Comparison of ENCODE assay signal across 22 cellular contexts in genomic region chr5:174186096-174186495, GRCh38.
"Had no signal": no experiment of that assay in that cellular context is flagged by ENCODE, and none has a peak within 500 bp of the region (broad histone marks: within the 10 kb centered on the region; RNA-seq: fewer than 3 reads in every experiment).

No MANE protein-coding gene starts in this region.

- H3K4me1 Mint-ChIP-seq: naive thymus-derived CD4-positive, alpha-beta T cell had no signal

- DNase-seq: colonic mucosa; dermis blood vessel endothelial cell; dorsolateral prefrontal cortex; effector CD4-positive, alpha-beta T cell; effector memory CD4-positive, alpha-beta T cell; erythroblast; esophagus squamous epithelium; foreskin fibroblast; foreskin melanocyte; gastrocnemius medialis; glutamatergic neuron; heart right ventricle; hippocampal formation; left cardiac atrium; left lung; left ventricle myocardium superior; lower lobe of right lung; mesenchymal stem cell; midbrain; naive thymus-derived CD4-positive, alpha-beta T cell had no signal

- H3K36me3 Mint-ChIP-seq: naive thymus-derived CD4-positive, alpha-beta T cell had no signal

- H3K27ac ChIP-seq: colonic mucosa, dorsolateral prefrontal cortex, epithelial cell of prostate, esophagus squamous epithelium, gastrocnemius medialis, heart right ventricle, left lung, lower lobe of right lung had no signal

- H3K4me3 ChIP-seq: colonic mucosa, dorsolateral prefrontal cortex, esophagus squamous epithelium, gastrocnemius medialis, heart right ventricle, left lung, lower lobe of right lung had no signal

- H3K4me3 Mint-ChIP-seq: naive thymus-derived CD4-positive, alpha-beta T cell had no signal

- H3K27ac Mint-ChIP-seq: naive thymus-derived CD4-positive, alpha-beta T cell had no signal

- ATAC-seq: esophagus mucosa; gastrocnemius medialis; heart right ventricle; left cardiac atrium; left lung; left ventricle myocardium superior; lower lobe of right lung; naive thymus-derived CD4-positive, alpha-beta T cell had no signal
